ENCODE assay signal across 9 cellular contexts in the genomic region with DNA sequence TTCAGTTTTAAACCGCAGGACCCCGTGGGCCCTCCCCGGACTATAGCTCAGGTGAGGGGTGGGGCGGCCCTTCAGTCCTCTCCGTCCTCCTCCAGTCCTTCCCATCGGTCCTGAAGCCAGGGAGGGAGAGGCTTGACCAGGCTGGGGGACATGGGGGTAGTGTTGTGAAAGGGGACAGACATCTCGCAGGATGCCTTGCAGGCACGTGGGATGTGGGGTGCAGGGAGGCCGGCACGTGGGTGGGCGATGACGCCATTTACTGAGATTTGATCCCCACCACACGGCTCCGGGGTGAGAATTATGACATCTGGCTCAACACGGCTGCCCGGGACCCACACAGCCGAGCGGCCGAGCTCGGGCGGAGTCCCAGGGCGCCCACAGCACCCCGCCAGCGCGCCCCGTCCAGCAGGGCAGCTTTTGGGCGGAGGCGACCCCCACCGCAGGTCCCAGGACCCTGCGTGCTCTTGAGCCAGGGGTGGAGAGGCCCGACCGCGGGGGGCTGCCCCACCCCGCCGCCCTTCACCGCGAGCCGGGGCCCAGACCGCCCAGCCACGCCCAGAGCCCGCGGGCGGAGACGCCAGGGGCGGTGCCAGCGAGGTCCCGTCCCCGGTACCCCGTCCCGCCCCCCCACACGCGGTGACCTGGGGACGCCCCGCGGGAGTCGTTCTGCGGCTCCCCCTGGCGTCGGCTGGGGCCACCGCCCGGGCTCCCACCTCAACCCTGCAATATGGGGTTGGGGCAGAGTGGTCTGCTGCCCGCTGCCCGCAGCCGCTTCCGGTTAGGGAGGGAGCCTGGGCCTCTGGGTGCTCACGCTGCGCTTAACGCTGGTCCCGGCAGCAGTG.
DNase-seq lines count a peak whose midpoint lies in the region; ATAC-seq and TF ChIP-seq lines count a peak whose summit lies in the region.
"Had no signal": no experiment of that assay in that cellular context is flagged by ENCODE, and none has a peak within 500 bp of the region (broad histone marks: within the 10 kb centered on the region; RNA-seq: fewer than 3 reads in every experiment).

No MANE protein-coding gene starts in this region.

- ATAC-seq in HG02759 (IDR thresholded peaks at IDR 0.05; ENCODE audit: unreplicated experiment) (peak; percentile 74), GM21447 (IDR thresholded peaks at IDR 0.05; ENCODE audit: unreplicated experiment) (no peak)

- H3K36me3 Mint-ChIP-seq in activated naive CD4-positive, alpha-beta T cell treated with anti-CD3 and anti-CD28 coated beads, Interleukin-2, amount 10 ng/mL, durations not matched to agents 7 days and 5 days, result no peaks in the 10 kb centered on the region
- H3K36me3 Mint-ChIP-seq: brain had no signal

- peak overlapping the region; percentile 21 for H3K4me3 Mint-ChIP-seq in activated naive CD4-positive, alpha-beta T cell treated with anti-CD3 and anti-CD28 coated beads, Interleukin-2, amount 10 ng/mL, durations not matched to agents 7 days and 5 days

- H3K27me3 Mint-ChIP-seq in activated naive CD4-positive, alpha-beta T cell treated with anti-CD3 and anti-CD28 coated beads, Interleukin-2, amount 10 ng/mL, durations not matched to agents 7 days and 5 days, result peaks cover 55% of the 10 kb centered on the region

- no peaks in the 10 kb centered on the region for H3K9me3 Mint-ChIP-seq in activated naive CD4-positive, alpha-beta T cell treated with anti-CD3 and anti-CD28 coated beads, Interleukin-2, amount 10 ng/mL, durations not matched to agents 7 days and 5 days

- TF ChIP-seq CTCF in GM06990 (IDR thresholded peaks at IDR 0.05; ENCODE audit: insufficient read depth, low read length, poor library complexity, severe bottlenecking), result peak; percentile 67

- no peaks in the 10 kb centered on the region for H3K36me3 ChIP-seq in GM06990 (ENCODE audit: control insufficient read depth, insufficient read depth, low read length)

- H3K27ac Mint-ChIP-seq in activated naive CD4-positive, alpha-beta T cell treated with anti-CD3 and anti-CD28 coated beads, Interleukin-2, amount 10 ng/mL, durations not matched to agents 7 days and 5 days, result no peak overlapping the region
- H3K27ac Mint-ChIP-seq: brain had no signal

- no peaks in the 10 kb centered on the region for H3K27me3 ChIP-seq in GM06990 (replicated peaks; ENCODE audit: control insufficient read depth, insufficient read depth, low read length)

- peak overlapping the region; percentile 44 for H3K4me3 ChIP-seq in GM06990 (replicated peaks; ENCODE audit: low read depth, low read length)

- CTCF ChIA-PET in activated naive CD4-positive, alpha-beta T cell treated with anti-CD3 and anti-CD28 coated beads, Interleukin-2, amount 10 ng/mL, durations not matched to agents 7 days and 5 days (lab: Charles Lee), result no interaction called here

- DNase-seq in GM06990 (ENCODE audit: extremely low read depth, insufficient read length), result peak; percentile 81
- peak; percentile 81 for DNase-seq in RPMI8226
- peak; percentile 83 for DNase-seq in activated naive CD4-positive, alpha-beta T cell treated with anti-CD3 and anti-CD28 coated beads, Interleukin-2, amount 10 ng/mL, durations not matched to agents 7 days and 5 days
- peak; percentile 79 for DNase-seq in hepatic stellate cell (ENCODE audit: low spot score)
- DNase-seq in stimulated activated CD4-positive, alpha-beta T cell treated with anti-CD3 and anti-CD28 coated beads, Interleukin-12 subunit alpha, Interleukin-12 subunit beta, amount 100 ng/mL, for 48 hours (ENCODE audit: low read depth in 2 of 3, low spot score in 1 of 3), result peak; percentile 49 to 73 (median 61)
- no peak for DNase-seq in NCI-H1048 (lab: John Stamatoyannopoulos, UW)

- H3K4me1 Mint-ChIP-seq in activated naive CD4-positive, alpha-beta T cell treated with anti-CD3 and anti-CD28 coated beads, Interleukin-2, amount 10 ng/mL, durations not matched to agents 7 days and 5 days, result peaks cover 3% of the 10 kb centered on the region
